In genomic region chr16:75622762-75623605, GRCh38 we compare ENCODE assay signal across 8 cellular contexts. TPM values are rescaled to one million over a fixed set of nuclear protein-coding genes. Genes with fewer than 3 reads are reported as not detected.
DNase-seq lines count a peak whose midpoint lies in the region; ATAC-seq and TF ChIP-seq lines count a peak whose summit lies in the region.

Gene ADAT1 (minus strand): TSS chr16:75623281. CDS start chr16:75620799, 2,482 bp downstream.

- H3K9me3 Mint-ChIP-seq in activated T-cell treated with anti-CD3 and anti-CD28 coated beads, Interleukin-2, amount 50 U/mL, for 4 hours: no peaks in the 10 kb centered on the region

- ATAC-seq in GM21723 (IDR thresholded peaks at IDR 0.05; ENCODE audit: unreplicated experiment): peak; percentile 95
- peak; percentile 98 for ATAC-seq in Panc1
- ATAC-seq in activated T-cell treated with anti-CD3 and anti-CD28 coated beads, Interleukin-2, amount 50 U/mL, for 4 hours: peak; percentile 92 to 94

- peak within 1 kb of the TSS; percentile 79 for H3K9ac ChIP-seq in muscle layer of colon (ENCODE audit: low read length)

- POLR2A ChIA-PET in Panc1 (lab: Charles Lee): interaction anchor here (0.5 to 0.6 kb wide), 2 partner anchors 85 to 113 kb away, joined by 3 to 8 read pairs; no protein-coding TSS in a partner anchor

- in situ Hi-C loops in Panc1 (cut with HindIII; ENCODE audit: low pct_unique_long_range_greater_than_20kb, low sequenced_read_pairs): no loop called here

- H3K4me3 ChIP-seq in Panc1 (ENCODE audit: low read depth in 2 of 2, low read length in 2 of 2): peak within 1 kb of the TSS; percentile 82 to 89
- H3K4me3 ChIP-seq in esophagus (ENCODE audit: low read depth in 1 of 2, low read length in 2 of 2): peak within 1 kb of the TSS; percentile 66 to 93
- H3K4me3 ChIP-seq in muscle layer of colon (ENCODE audit: low read depth in 1 of 2, low read length in 2 of 2): peak within 1 kb of the TSS; percentile 75 to 82

- TF ChIP-seq CTCF in Panc1 (IDR thresholded peaks at IDR 0.05): no peak

- H3K4me1 ChIP-seq in Panc1 (ENCODE audit: control insufficient read depth, insufficient read depth, low read length) (peaks cover 7% of the 10 kb centered on the region), esophagus (ENCODE audit: control insufficient read depth in 2 of 2, insufficient read depth in 2 of 2, low read length in 1 of 2) (peaks cover 0 to 5% of the 10 kb centered on the region in 2 donors), muscle layer of colon (ENCODE audit: insufficient read depth, low read length) (peaks cover 21% of the 10 kb centered on the region)

- CTCF ChIA-PET in Panc1 (lab: Charles Lee): no interaction called here

- peaks cover 52% of the 10 kb centered on the region for H3K4me1 Mint-ChIP-seq in activated T-cell treated with anti-CD3 and anti-CD28 coated beads, Interleukin-2, amount 50 U/mL, for 4 hours (ENCODE audit: low read depth)

- peaks cover 48% of the 10 kb centered on the region for H3K36me3 Mint-ChIP-seq in activated T-cell treated with anti-CD3 and anti-CD28 coated beads, Interleukin-2, amount 50 U/mL, for 4 hours (ENCODE audit: insufficient read depth)

- no peaks in the 10 kb centered on the region for H3K9me3 ChIP-seq in Panc1 (ENCODE audit: control insufficient read depth, insufficient read depth, low read depth, low read length)
- H3K9me3 ChIP-seq in esophagus (ENCODE audit: control insufficient read depth in 2 of 2, insufficient read depth in 1 of 2, low read depth in 1 of 2, low read length in 1 of 2): no peaks in the 10 kb centered on the region
- no peaks in the 10 kb centered on the region for H3K9me3 ChIP-seq in muscle layer of colon (ENCODE audit: low read length)

- BruUV-seq in Panc1 (replicated peaks; lab: Mats Ljungman, UMichigan): TSS peak; percentile 89

- H3K36me3 ChIP-seq in Panc1 (ENCODE audit: control insufficient read depth, insufficient read depth, low read length): peaks cover 3% of the 10 kb centered on the region
- H3K36me3 ChIP-seq in esophagus (ENCODE audit: control insufficient read depth in 2 of 2, insufficient read depth in 2 of 2, low read length in 1 of 2): peaks cover 15% of the 10 kb centered on the region in 2 donors
- H3K36me3 ChIP-seq in muscle layer of colon (ENCODE audit: insufficient read depth, low read length): peaks cover 18% of the 10 kb centered on the region

- intact Hi-C loops in Panc1 (cut with micrococcal nuclease; ENCODE audit: unreplicated experiment): loop anchor here (5.0 kb wide), 1 partner anchor 151 kb away; no protein-coding TSS in a partner anchor

- H3K27me3 ChIP-seq in Panc1 (ENCODE audit: control insufficient read depth, insufficient read depth, low read length) (no peaks in the 10 kb centered on the region), esophagus (ENCODE audit: control insufficient read depth in 1 of 2, insufficient read depth in 2 of 2, low read length in 2 of 2) (no peaks in the 10 kb centered on the region), muscle layer of colon (ENCODE audit: control insufficient read depth in 1 of 2, insufficient read depth in 2 of 2, low read length in 2 of 2) (no peaks in the 10 kb centered on the region)

- no peaks in the 10 kb centered on the region for H3K27me3 Mint-ChIP-seq in activated T-cell treated with anti-CD3 and anti-CD28 coated beads, Interleukin-2, amount 50 U/mL, for 4 hours (ENCODE audit: low read depth)

- 0% methylated on average over 62 of the region's 62 CpGs for WGBS in esophagus, 2 donors

- H3K27ac ChIP-seq in Panc1 (ENCODE audit: low read length) (peak within 1 kb of the TSS; percentile 92), esophagus (ENCODE audit: low read depth in 2 of 2, low read length in 1 of 2) (peak within 1 kb of the TSS; percentile 96 to 99), muscle layer of colon (ENCODE audit: low read depth, low read length) (peak within 1 kb of the TSS; percentile 97)

- peak within 1 kb of the TSS; percentile 94 for H3K4me3 Mint-ChIP-seq in activated T-cell treated with anti-CD3 and anti-CD28 coated beads, Interleukin-2, amount 50 U/mL, for 4 hours

- DNase-seq in DMS53 (lab: John Stamatoyannopoulos, UW): peak; percentile 98
- peak; percentile 91 for DNase-seq in KG1 (lab: John Stamatoyannopoulos, UW)
- DNase-seq in Panc1 (ENCODE audit: low read depth, low spot score): peak; percentile 81
- peak; percentile 96 for DNase-seq in activated T-cell treated with anti-CD3 and anti-CD28 coated beads, Interleukin-2, amount 50 U/mL, for 4 hours
- peak; percentile 95 for DNase-seq in stimulated activated CD8-positive, alpha-beta memory T cell treated with anti-CD3 and anti-CD28 coated beads, Interleukin-7, amount 100 ng/mL, for 24 hours (ENCODE audit: low read depth)

RNA-seq across cellular contexts. Expression of gene ADAT1, which starts in this region (rescaled TPM):
- total RNA-seq in Panc1 (2021; ENCODE audit: unreplicated experiment): 46.8 TPM
- polyA plus RNA-seq in Panc1 (2012; ENCODE audit: insufficient read length): 26.9 TPM
- total RNA-seq in activated T-cell treated with anti-CD3 and anti-CD28 coated beads, Interleukin-2, amount 50 U/mL, for 4 hours: 10 to 100 TPM; 39.1 to 47.1 (median 40.1) TPM
- 1 to 10 TPM; 8.4 to 10.0 TPM for polyA plus RNA-seq in esophagus

Comparison
In these comparisons a context has a peak if more than half of its experiments do, and no peak if none do; other contexts are left out.
1. Peak in every context shown above with its lines: DNase-seq, ATAC-seq, H3K4me3 ChIP-seq and H3K27ac ChIP-seq.